In the genomic region with DNA sequence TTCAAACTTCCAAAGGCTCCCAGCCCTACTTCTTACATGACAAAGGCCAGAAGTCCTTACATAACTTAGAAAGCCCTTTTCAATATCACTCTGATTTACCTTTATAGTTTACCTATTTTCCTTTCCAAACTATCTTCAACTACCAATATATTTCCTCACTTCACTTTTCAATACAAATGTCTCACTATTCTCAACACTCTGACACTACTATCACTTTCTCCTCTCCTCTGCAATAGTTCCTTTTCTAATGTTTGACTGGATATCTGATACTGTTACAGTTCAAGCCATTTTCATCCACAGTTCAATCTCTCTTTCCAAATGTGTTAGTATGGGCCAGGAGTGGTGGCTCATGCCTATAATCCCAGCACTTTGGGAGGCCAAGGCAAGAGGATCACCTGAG, we compare ENCODE assay signal across 23 cellular contexts. TPM values are rescaled to one million over a fixed set of nuclear protein-coding genes. Genes with fewer than 3 reads are reported as not detected.
DNase-seq lines count a peak whose midpoint lies in the region; ATAC-seq and TF ChIP-seq lines count a peak whose summit lies in the region.
"Had no signal": no experiment of that assay in that cellular context is flagged by ENCODE, and none has a peak within 500 bp of the region (broad histone marks: within the 10 kb centered on the region; RNA-seq: fewer than 3 reads in every experiment).

No MANE protein-coding gene starts in this region.

- no peak for DNase-seq in activated CD4-positive, alpha-beta T cell treated with anti-CD3 and anti-CD28 coated beads for 36 hours
- DNase-seq in activated CD4-positive, alpha-beta T cell treated with anti-CD3 and anti-CD28 coated beads for 1 hour = no peak
- DNase-seq in naive thymus-derived CD8-positive, alpha-beta T cell = no peak
- no peak for DNase-seq in kidney tubule cell (ENCODE audit: low spot score)
- DNase-seq: activated CD4-positive, alpha-beta memory T cell treated with anti-CD3 and anti-CD28 coated beads, Interleukin-2, amount 10 ng/mL, durations not matched to agents 7 days and 5 days; brain microvascular endothelial cell; Caco-2; heart left ventricle; KBM-7; left colon; NCI-H1436 treated with DMSO at 0.1 percent for 48 hours; ovary; PC-3 had no signal

- no peaks in the 10 kb centered on the region for H3K27me3 Mint-ChIP-seq in activated CD4-positive, alpha-beta T cell treated with anti-CD3 and anti-CD28 coated beads for 36 hours
- no peaks in the 10 kb centered on the region for H3K27me3 Mint-ChIP-seq in brain
- H3K27me3 Mint-ChIP-seq in naive thymus-derived CD8-positive, alpha-beta T cell = no peaks in the 10 kb centered on the region
- H3K27me3 Mint-ChIP-seq: activated CD4-positive, alpha-beta memory T cell treated with anti-CD3 and anti-CD28 coated beads, Interleukin-2, amount 10 ng/mL, durations not matched to agents 7 days and 5 days; memory B cell had no signal

- H3K9me3 Mint-ChIP-seq in activated CD4-positive, alpha-beta T cell treated with anti-CD3 and anti-CD28 coated beads for 36 hours (ENCODE audit: low read depth) = no peaks in the 10 kb centered on the region
- H3K9me3 Mint-ChIP-seq in brain = no peaks in the 10 kb centered on the region
- H3K9me3 Mint-ChIP-seq in naive thymus-derived CD8-positive, alpha-beta T cell = no peaks in the 10 kb centered on the region
- H3K9me3 Mint-ChIP-seq: activated CD4-positive, alpha-beta memory T cell treated with anti-CD3 and anti-CD28 coated beads, Interleukin-2, amount 10 ng/mL, durations not matched to agents 7 days and 5 days; memory B cell; stimulated activated effector memory CD8-positive, alpha-beta T cell treated with anti-CD3 and anti-CD28 coated beads, Interleukin-12 subunit alpha, Interleukin-12 subunit beta, amount 100 ng/mL, for 72 hours had no signal

- intact Hi-C loops in activated CD4-positive, alpha-beta T cell treated with anti-CD3 and anti-CD28 coated beads for 36 hours (cut with DNase I, micrococcal nuclease) = no loop called here

- H3K36me3 Mint-ChIP-seq in activated CD4-positive, alpha-beta T cell treated with anti-CD3 and anti-CD28 coated beads for 36 hours (ENCODE audit: low read depth) = peaks cover 39% of the 10 kb centered on the region
- peaks cover 34% of the 10 kb centered on the region for H3K36me3 Mint-ChIP-seq in brain
- H3K36me3 Mint-ChIP-seq in naive thymus-derived CD8-positive, alpha-beta T cell = peaks cover 0 to 59% (median 2%) of the 10 kb centered on the region in 3 donors

- CTCF ChIA-PET in activated CD4-positive, alpha-beta T cell treated with anti-CD3 and anti-CD28 coated beads for 36 hours (lab: Charles Lee) = interaction anchor here (0.7 to 1.8 kb wide), 3 partner anchors 76 to 226 kb away, joined by 3 to 5 read pairs (median 3); no protein-coding TSS in a partner anchor

- POLR2A ChIA-PET in activated CD4-positive, alpha-beta T cell treated with anti-CD3 and anti-CD28 coated beads for 36 hours (lab: Charles Lee) = no interaction called here
- POLR2A ChIA-PET in naive thymus-derived CD8-positive, alpha-beta T cell (lab: Charles Lee) = no interaction called here

- peaks cover 33% of the 10 kb centered on the region for H3K36me3 ChIP-seq in HUES6 (ENCODE audit: control insufficient read depth, insufficient read depth, low read length)
- H3K36me3 ChIP-seq: ovary had no signal

- no peaks in the 10 kb centered on the region for H3K27me3 ChIP-seq in HUES6 (ENCODE audit: control insufficient read depth, insufficient read depth, low read length)
- H3K27me3 ChIP-seq: brain microvascular endothelial cell, heart left ventricle, ovary, right atrium auricular region had no signal

- 0 out of 2 replicates have a peak overlapping the region, but pooled peaks have one; percentile 11 for H3K4me3 ChIP-seq in HUES6 (ENCODE audit: low read depth, low read length)
- H3K4me3 ChIP-seq: heart left ventricle, ovary, right atrium auricular region had no signal

- no peak overlapping the region for H3K9ac ChIP-seq in HUES6 (ENCODE audit: low read length)

- H3K27ac Mint-ChIP-seq in activated CD4-positive, alpha-beta T cell treated with anti-CD3 and anti-CD28 coated beads for 36 hours = peak overlapping the region; percentile 2
- peak overlapping the region in 2 of 5 experiments; percentile 2 to 4 for H3K27ac Mint-ChIP-seq in brain
- peak overlapping the region in 6 of 10 donors; percentile 10 to 70 (median 30) for H3K27ac Mint-ChIP-seq in naive thymus-derived CD8-positive, alpha-beta T cell
- H3K27ac Mint-ChIP-seq: activated CD4-positive, alpha-beta memory T cell treated with anti-CD3 and anti-CD28 coated beads, Interleukin-2, amount 10 ng/mL, durations not matched to agents 7 days and 5 days; memory B cell; stimulated activated effector memory CD8-positive, alpha-beta T cell treated with anti-CD3 and anti-CD28 coated beads, Interleukin-12 subunit alpha, Interleukin-12 subunit beta, amount 100 ng/mL, for 72 hours had no signal

- H3K4me1 ChIP-seq in HUES6 (ENCODE audit: control insufficient read depth, insufficient read depth, low read length) = peaks cover 35% of the 10 kb centered on the region

- H3K4me3 Mint-ChIP-seq in activated CD4-positive, alpha-beta T cell treated with anti-CD3 and anti-CD28 coated beads for 36 hours = peak overlapping the region; percentile 27
- peak overlapping the region; percentile 0 to 62 (median 7) for H3K4me3 Mint-ChIP-seq in brain
- peak overlapping the region in 4 of 10 donors; percentile 12 to 30 (median 20) for H3K4me3 Mint-ChIP-seq in naive thymus-derived CD8-positive, alpha-beta T cell
- H3K4me3 Mint-ChIP-seq: activated CD4-positive, alpha-beta memory T cell treated with anti-CD3 and anti-CD28 coated beads, Interleukin-2, amount 10 ng/mL, durations not matched to agents 7 days and 5 days; memory B cell; stimulated activated effector memory CD8-positive, alpha-beta T cell treated with anti-CD3 and anti-CD28 coated beads, Interleukin-12 subunit alpha, Interleukin-12 subunit beta, amount 100 ng/mL, for 72 hours had no signal

- no peak overlapping the region for H3K27ac ChIP-seq in HUES6 (ENCODE audit: low read depth, low read length)
- H3K27ac ChIP-seq: brain microvascular endothelial cell, epithelial cell of prostate, heart left ventricle, ovary, right atrium auricular region had no signal

- peaks cover 52% of the 10 kb centered on the region for H3K4me1 Mint-ChIP-seq in activated CD4-positive, alpha-beta T cell treated with anti-CD3 and anti-CD28 coated beads for 36 hours
- peaks cover 57% of the 10 kb centered on the region for H3K4me1 Mint-ChIP-seq in brain
- peaks cover 25 to 69% (median 59%) of the 10 kb centered on the region in 4 donors for H3K4me1 Mint-ChIP-seq in naive thymus-derived CD8-positive, alpha-beta T cell

- no peak for ATAC-seq in activated CD4-positive, alpha-beta T cell treated with anti-CD3 and anti-CD28 coated beads for 36 hours
- ATAC-seq in naive thymus-derived CD8-positive, alpha-beta T cell = no peak
- ATAC-seq in HG03280 (IDR thresholded peaks at IDR 0.05; ENCODE audit: unreplicated experiment) (no peak), HG03139 (IDR thresholded peaks at IDR 0.05; ENCODE audit: unreplicated experiment) (no peak)
- ATAC-seq: heart left ventricle; left colon; PC-3; Right ventricle myocardium inferior; stimulated activated effector memory CD8-positive, alpha-beta T cell treated with anti-CD3 and anti-CD28 coated beads, Interleukin-12 subunit alpha, Interleukin-12 subunit beta, amount 100 ng/mL, for 72 hours had no signal

- TF ChIP-seq CTCF in brain (conservative IDR thresholded peaks at IDR 0.05) = no peak

- no peaks in the 10 kb centered on the region for H3K9me3 ChIP-seq in HUES6 (ENCODE audit: control insufficient read depth, insufficient read depth, low read depth, low read length)
- H3K9me3 ChIP-seq: Caco-2, heart left ventricle, ovary, right atrium auricular region had no signal

RNA-seq across cellular contexts. Expression of a gene that starts 3.3 kb away (rescaled TPM):
- total RNA-seq in activated CD4-positive, alpha-beta T cell treated with anti-CD3 and anti-CD28 coated beads for 36 hours = 100 to 1,000 TPM; 111 to 114 TPM
- polyA plus RNA-seq in brain (ENCODE audit: insufficient read depth, low read depth, low replicate concordance) = 59.8 TPM
- 10 to 100 TPM; 43.6 to 43.9 TPM for total RNA-seq in naive thymus-derived CD8-positive, alpha-beta T cell
- 100 to 1,000 TPM in 1 of 3 donors, 10 to 100 TPM in 2; 93.6 to 104 (median 94.0) TPM for polyA plus RNA-seq in naive thymus-derived CD8-positive, alpha-beta T cell

RNA-seq across cellular contexts. Expression of a gene that starts 3.6 kb away (rescaled TPM):
- total RNA-seq in activated CD4-positive, alpha-beta T cell treated with anti-CD3 and anti-CD28 coated beads for 36 hours = 10 to 100 TPM; 29.4 to 35.6 TPM
- 40.8 TPM for polyA plus RNA-seq in brain (ENCODE audit: insufficient read depth, low read depth, low replicate concordance)
- 10 to 100 TPM; 43.2 to 46.8 TPM for total RNA-seq in naive thymus-derived CD8-positive, alpha-beta T cell
- 10 to 100 TPM; 71.6 to 92.5 (median 90.3) TPM for polyA plus RNA-seq in naive thymus-derived CD8-positive, alpha-beta T cell

RNA-seq across cellular contexts. Expression of a gene that starts 15.1 kb away (rescaled TPM):
- 10 to 100 TPM; 29.9 to 31.1 TPM for total RNA-seq in activated CD4-positive, alpha-beta T cell treated with anti-CD3 and anti-CD28 coated beads for 36 hours
- 34.2 TPM for polyA plus RNA-seq in brain (ENCODE audit: insufficient read depth, low read depth, low replicate concordance)
- total RNA-seq in naive thymus-derived CD8-positive, alpha-beta T cell = 10 to 100 TPM; 34.7 to 35.0 TPM
- 10 to 100 TPM; 31.0 to 39.6 (median 35.5) TPM for polyA plus RNA-seq in naive thymus-derived CD8-positive, alpha-beta T cell

RNA-seq across cellular contexts. Expression of a gene that starts 28.5 kb away (rescaled TPM):
- total RNA-seq in activated CD4-positive, alpha-beta T cell treated with anti-CD3 and anti-CD28 coated beads for 36 hours = not detected
- 0.15 TPM for polyA plus RNA-seq in brain (ENCODE audit: insufficient read depth, low read depth, low replicate concordance)
- under 1 TPM in 1 of 2 experiments, not detected in 1; 0.55 TPM for total RNA-seq in naive thymus-derived CD8-positive, alpha-beta T cell
- not detected for polyA plus RNA-seq in naive thymus-derived CD8-positive, alpha-beta T cell
- total RNA-seq: activated CD4-positive, alpha-beta memory T cell treated with anti-CD3 and anti-CD28 coated beads, Interleukin-2, amount 10 ng/mL, durations not matched to agents 7 days and 5 days; NCI-H460 had no signal
